In genomic region chr6:163432300-163432699, GRCh38 we compare ENCODE assay signal across 1 cellular context.
TF ChIP-seq lines count a peak whose summit lies in the region.

No MANE protein-coding gene starts in this region.

TF ChIP-seq in GM23338, 12 proteins besides CTCF, POLR2A, EP300 and RAD21 (continued from another document):
- TF ChIP-seq, protein P1, sequence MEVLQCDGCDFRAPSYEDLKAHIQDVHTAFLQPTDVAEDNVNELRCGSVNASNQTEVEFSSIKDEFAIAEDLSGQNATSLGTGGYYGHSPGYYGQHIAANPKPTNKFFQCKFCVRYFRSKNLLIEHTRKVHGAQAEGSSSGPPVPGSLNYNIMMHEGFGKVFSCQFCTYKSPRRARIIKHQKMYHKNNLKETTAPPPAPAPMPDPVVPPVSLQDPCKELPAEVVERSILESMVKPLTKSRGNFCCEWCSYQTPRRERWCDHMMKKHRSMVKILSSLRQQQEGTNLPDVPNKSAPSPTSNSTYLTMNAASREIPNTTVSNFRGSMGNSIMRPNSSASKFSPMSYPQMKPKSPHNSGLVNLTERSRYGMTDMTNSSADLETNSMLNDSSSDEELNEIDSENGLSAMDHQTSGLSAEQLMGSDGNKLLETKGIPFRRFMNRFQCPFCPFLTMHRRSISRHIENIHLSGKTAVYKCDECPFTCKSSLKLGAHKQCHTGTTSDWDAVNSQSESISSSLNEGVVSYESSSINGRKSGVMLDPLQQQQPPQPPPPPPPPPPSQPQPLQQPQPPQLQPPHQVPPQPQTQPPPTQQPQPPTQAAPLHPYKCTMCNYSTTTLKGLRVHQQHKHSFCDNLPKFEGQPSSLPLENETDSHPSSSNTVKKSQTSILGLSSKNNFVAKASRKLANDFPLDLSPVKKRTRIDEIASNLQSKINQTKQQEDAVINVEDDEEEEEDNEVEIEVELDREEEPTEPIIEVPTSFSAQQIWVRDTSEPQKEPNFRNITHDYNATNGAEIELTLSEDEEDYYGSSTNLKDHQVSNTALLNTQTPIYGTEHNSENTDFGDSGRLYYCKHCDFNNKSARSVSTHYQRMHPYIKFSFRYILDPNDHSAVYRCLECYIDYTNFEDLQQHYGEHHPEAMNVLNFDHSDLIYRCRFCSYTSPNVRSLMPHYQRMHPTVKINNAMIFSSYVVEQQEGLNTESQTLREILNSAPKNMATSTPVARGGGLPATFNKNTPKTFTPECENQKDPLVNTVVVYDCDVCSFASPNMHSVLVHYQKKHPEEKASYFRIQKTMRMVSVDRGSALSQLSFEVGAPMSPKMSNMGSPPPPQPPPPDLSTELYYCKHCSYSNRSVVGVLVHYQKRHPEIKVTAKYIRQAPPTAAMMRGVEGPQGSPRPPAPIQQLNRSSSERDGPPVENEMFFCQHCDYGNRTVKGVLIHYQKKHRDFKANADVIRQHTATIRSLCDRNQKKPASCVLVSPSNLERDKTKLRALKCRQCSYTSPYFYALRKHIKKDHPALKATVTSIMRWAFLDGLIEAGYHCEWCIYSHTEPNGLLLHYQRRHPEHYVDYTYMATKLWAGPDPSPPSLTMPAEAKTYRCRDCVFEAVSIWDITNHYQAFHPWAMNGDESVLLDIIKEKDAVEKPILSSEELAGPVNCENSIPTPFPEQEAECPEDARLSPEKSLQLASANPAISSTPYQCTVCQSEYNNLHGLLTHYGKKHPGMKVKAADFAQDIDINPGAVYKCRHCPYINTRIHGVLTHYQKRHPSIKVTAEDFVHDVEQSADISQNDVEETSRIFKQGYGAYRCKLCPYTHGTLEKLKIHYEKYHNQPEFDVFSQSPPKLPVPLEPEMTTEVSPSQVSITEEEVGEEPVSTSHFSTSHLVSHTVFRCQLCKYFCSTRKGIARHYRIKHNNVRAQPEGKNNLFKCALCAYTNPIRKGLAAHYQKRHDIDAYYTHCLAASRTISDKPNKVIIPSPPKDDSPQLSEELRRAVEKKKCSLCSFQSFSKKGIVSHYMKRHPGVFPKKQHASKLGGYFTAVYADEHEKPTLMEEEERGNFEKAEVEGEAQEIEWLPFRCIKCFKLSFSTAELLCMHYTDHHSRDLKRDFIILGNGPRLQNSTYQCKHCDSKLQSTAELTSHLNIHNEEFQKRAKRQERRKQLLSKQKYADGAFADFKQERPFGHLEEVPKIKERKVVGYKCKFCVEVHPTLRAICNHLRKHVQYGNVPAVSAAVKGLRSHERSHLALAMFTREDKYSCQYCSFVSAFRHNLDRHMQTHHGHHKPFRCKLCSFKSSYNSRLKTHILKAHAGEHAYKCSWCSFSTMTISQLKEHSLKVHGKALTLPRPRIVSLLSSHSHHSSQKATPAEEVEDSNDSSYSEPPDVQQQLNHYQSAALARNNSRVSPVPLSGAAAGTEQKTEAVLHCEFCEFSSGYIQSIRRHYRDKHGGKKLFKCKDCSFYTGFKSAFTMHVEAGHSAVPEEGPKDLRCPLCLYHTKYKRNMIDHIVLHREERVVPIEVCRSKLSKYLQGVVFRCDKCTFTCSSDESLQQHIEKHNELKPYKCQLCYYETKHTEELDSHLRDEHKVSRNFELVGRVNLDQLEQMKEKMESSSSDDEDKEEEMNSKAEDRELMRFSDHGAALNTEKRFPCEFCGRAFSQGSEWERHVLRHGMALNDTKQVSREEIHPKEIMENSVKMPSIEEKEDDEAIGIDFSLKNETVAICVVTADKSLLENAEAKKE (CRISPR knock-in tag; IDR thresholded peaks at IDR 0.05) = no peak
- no peak for TF ChIP-seq POLR2AphosphoS5 (IDR thresholded peaks at IDR 0.05; ENCODE audit: low read depth)
- no peak for TF ChIP-seq REST (IDR thresholded peaks at IDR 0.05; ENCODE audit: unreplicated experiment)
- no peak for TF ChIP-seq JUNB (IDR thresholded peaks at IDR 0.05; ENCODE audit: unreplicated experiment)
- no peak for TF ChIP-seq STAT1 (IDR thresholded peaks at IDR 0.05; ENCODE audit: unreplicated experiment)
- no peak for TF ChIP-seq ETS1 (IDR thresholded peaks at IDR 0.05)
- no peak for TF ChIP-seq NANOG (IDR thresholded peaks at IDR 0.05; ENCODE audit: borderline replicate concordance)
- no peak for TF ChIP-seq CREB1 (CRISPR knock-in tag; IDR thresholded peaks at IDR 0.05; ENCODE audit: low read depth)
